In genomic region chr2:200540793-200541192, GRCh38 we compare ENCODE assay signal across 28 cellular contexts.
"Had no signal": no experiment of that assay in that cellular context is flagged by ENCODE, and none has a peak within 500 bp of the region (broad histone marks: within the 10 kb centered on the region; RNA-seq: fewer than 3 reads in every experiment).

No MANE protein-coding gene starts in this region.

- H3K9me3 ChIP-seq: stomach, suprapubic skin, testis, thoracic aorta, thyroid gland, tibial artery, tibial nerve, upper lobe of left lung, upper lobe of right lung, uterus, vagina had no signal

- H3K27ac Mint-ChIP-seq: stimulated activated effector memory CD8-positive, alpha-beta T cell treated with anti-CD3 and anti-CD28 coated beads, Interleukin-12 subunit alpha, Interleukin-12 subunit beta, amount 100 ng/mL, for 72 hours; stimulated activated memory B cell treated with anti-CD40 and anti-IgM and Interleukin-4, amounts not matched to agents 10 μg/mL and 1 μg/mL and 100 μg/mL, for 72 hours; stimulated activated naive B cell treated with anti-CD40 and anti-IgM and Interleukin-4, amounts not matched to agents 10 μg/mL and 1 μg/mL and 100 μg/mL, for 72 hours; stimulated activated naive CD8-positive, alpha-beta T cell treated with anti-CD3 and anti-CD28 coated beads, Interleukin-15, amount 100 ng/mL, for 72 hours; stimulated activated naive CD8-positive, alpha-beta T cell treated with anti-CD3 and anti-CD28 coated beads, Interleukin-15, Interleukin-2, amounts not matched to agents 100 ng/mL and 50 ng/mL, for 24 hours; type B pancreatic cell had no signal

- ATAC-seq: stimulated activated effector memory CD8-positive, alpha-beta T cell treated with anti-CD3 and anti-CD28 coated beads, Interleukin-12 subunit alpha, Interleukin-12 subunit beta, amount 100 ng/mL, for 72 hours; stimulated activated memory B cell treated with anti-CD40 and anti-IgM and Interleukin-4, amounts not matched to agents 10 μg/mL and 1 μg/mL and 100 μg/mL, for 72 hours; stimulated activated naive B cell treated with anti-CD40 and anti-IgM and Interleukin-4, amounts not matched to agents 10 μg/mL and 1 μg/mL and 100 μg/mL, for 72 hours; stimulated activated naive CD8-positive, alpha-beta T cell treated with anti-CD3 and anti-CD28 coated beads, Interleukin-15, amount 100 ng/mL, for 72 hours; stimulated activated naive CD8-positive, alpha-beta T cell treated with anti-CD3 and anti-CD28 coated beads, Interleukin-15, Interleukin-2, amounts not matched to agents 100 U/mL and 50 U/mL, for 24 hours; upper lobe of right lung had no signal

- H3K4me1 ChIP-seq: stomach, suprapubic skin, testis, thyroid gland, tibial artery, tibial nerve, transverse colon, upper lobe of left lung, upper lobe of right lung, uterus, vagina had no signal

- H3K4me1 Mint-ChIP-seq: stimulated activated effector memory CD8-positive, alpha-beta T cell treated with anti-CD3 and anti-CD28 coated beads, Interleukin-12 subunit alpha, Interleukin-12 subunit beta, amount 100 ng/mL, for 72 hours; stimulated activated memory B cell treated with anti-CD40 and anti-IgM and Interleukin-4, amounts not matched to agents 10 μg/mL and 1 μg/mL and 100 μg/mL, for 72 hours; stimulated activated naive B cell treated with anti-CD40 and anti-IgM and Interleukin-4, amounts not matched to agents 10 μg/mL and 1 μg/mL and 100 μg/mL, for 72 hours; stimulated activated naive CD8-positive, alpha-beta T cell treated with anti-CD3 and anti-CD28 coated beads, Interleukin-15, amount 100 ng/mL, for 72 hours had no signal

- H3K27me3 ChIP-seq: stomach, suprapubic skin, testis, thyroid gland, tibial artery, tibial nerve, transverse colon, upper lobe of left lung, upper lobe of right lung, uterus, vagina had no signal

- DNase-seq: stimulated activated CD4-positive, alpha-beta T cell treated with anti-CD3 and anti-CD28 coated beads, Interleukin-2, amount 100 ng/mL, for 48 hours; stimulated activated CD4-positive, alpha-beta T cell treated with anti-CD3 and anti-CD28 coated beads, Interleukin-4, amount 100 ng/mL, for 1 hour; stimulated activated CD4-positive, alpha-beta T cell treated with anti-CD3 and anti-CD28 coated beads, Interleukin-4, amount 100 ng/mL, for 24 hours; stimulated activated CD4-positive, alpha-beta T cell treated with anti-CD3 and anti-CD28 coated beads, Interleukin-4, amount 100 ng/mL, for 4 hours; stimulated activated CD8-positive, alpha-beta memory T cell treated with anti-CD3 and anti-CD28 coated beads, Interleukin-4, amount 100 ng/mL, for 48 hours; stimulated activated naive B cell treated with anti-CD40 and anti-IgM and Interleukin-4, amounts not matched to agents 10 μg/mL and 1 μg/mL and 100 μg/mL, for 72 hours; stimulated activated naive CD4-positive, alpha-beta T cell; stimulated activated naive CD4-positive, alpha-beta T cell treated with Interleukin-2 at 50 U/mL for 16 hours; stimulated activated naive CD8-positive, alpha-beta T cell treated with anti-CD3 and anti-CD28 coated beads, Interleukin-15, amount 100 ng/mL, for 72 hours; stimulated activated naive CD8-positive, alpha-beta T cell treated with anti-CD3 and anti-CD28 coated beads, Interleukin-15, Interleukin-2, amounts not matched to agents 100 U/mL and 50 U/mL, for 24 hours; stomach; substantia nigra; testis; thyroid gland; tibial artery; transverse colon; trophoblast cell; upper lobe of left lung; upper lobe of right lung; uterus had no signal

- H3K9me3 Mint-ChIP-seq: stimulated activated effector memory CD8-positive, alpha-beta T cell treated with anti-CD3 and anti-CD28 coated beads, Interleukin-12 subunit alpha, Interleukin-12 subunit beta, amount 100 ng/mL, for 72 hours; stimulated activated naive CD8-positive, alpha-beta T cell treated with anti-CD3 and anti-CD28 coated beads, Interleukin-15, amount 100 ng/mL, for 72 hours; type B pancreatic cell had no signal

- H3K27me3 Mint-ChIP-seq: stimulated activated memory B cell treated with anti-CD40 and anti-IgM and Interleukin-4, amounts not matched to agents 10 μg/mL and 1 μg/mL and 100 μg/mL, for 72 hours; stimulated activated naive B cell treated with anti-CD40 and anti-IgM and Interleukin-4, amounts not matched to agents 10 μg/mL and 1 μg/mL and 100 μg/mL, for 72 hours; stimulated activated naive CD8-positive, alpha-beta T cell treated with anti-CD3 and anti-CD28 coated beads, Interleukin-15, amount 100 ng/mL, for 72 hours; stimulated activated naive CD8-positive, alpha-beta T cell treated with anti-CD3 and anti-CD28 coated beads, Interleukin-15, Interleukin-2, amounts not matched to agents 100 ng/mL and 50 ng/mL, for 24 hours; type B pancreatic cell had no signal

- H3K4me3 Mint-ChIP-seq: stimulated activated effector memory CD8-positive, alpha-beta T cell treated with anti-CD3 and anti-CD28 coated beads, Interleukin-12 subunit alpha, Interleukin-12 subunit beta, amount 100 ng/mL, for 72 hours; stimulated activated memory B cell treated with anti-CD40 and anti-IgM and Interleukin-4, amounts not matched to agents 10 μg/mL and 1 μg/mL and 100 μg/mL, for 72 hours; stimulated activated naive B cell treated with anti-CD40 and anti-IgM and Interleukin-4, amounts not matched to agents 10 μg/mL and 1 μg/mL and 100 μg/mL, for 72 hours; stimulated activated naive CD8-positive, alpha-beta T cell treated with anti-CD3 and anti-CD28 coated beads, Interleukin-15, amount 100 ng/mL, for 72 hours; stimulated activated naive CD8-positive, alpha-beta T cell treated with anti-CD3 and anti-CD28 coated beads, Interleukin-15, Interleukin-2, amounts not matched to agents 100 ng/mL and 50 ng/mL, for 24 hours; type B pancreatic cell had no signal

- H3K27ac ChIP-seq: stomach, suprapubic skin, testis, thoracic aorta, thyroid gland, tibial artery, tibial nerve, transverse colon, upper lobe of left lung, upper lobe of right lung, uterus, vagina had no signal

- H3K36me3 ChIP-seq: suprapubic skin, thoracic aorta, thyroid gland, tibial artery, transverse colon, upper lobe of right lung, vagina had no signal

- H3K4me3 ChIP-seq: stomach, suprapubic skin, testis, thoracic aorta, thyroid gland, tibial artery, tibial nerve, transverse colon, upper lobe of left lung, upper lobe of right lung, uterus, vagina had no signal
